Comparison of ENCODE assay signal across 8 cellular contexts in genomic region chr15:43746245-43746902, GRCh38. TPM values are rescaled to one million over a fixed set of nuclear protein-coding genes. Genes with fewer than 3 reads are reported as not detected.
DNase-seq lines count a peak whose midpoint lies in the region; ATAC-seq, FAIRE-seq and TF ChIP-seq lines count a peak whose summit lies in the region.
"Not testable (repeated sequence)": the region's sequence is repeated elsewhere in the genome, so short reads cannot be mapped to it uniquely, and the experiment has no call there.

Gene PDIA3, plus strand, starts transcription at chr15:43746438. Its CDS starts 102 bp downstream, at chr15:43746540.

- peak within 1 kb of the TSS; percentile 63 for H3K4me3 ChIP-seq in cardiac muscle cell
- peak within 1 kb of the TSS; percentile 72 to 91 (median 88) for H3K4me3 ChIP-seq in pancreas
- H3K4me3 ChIP-seq in thymus (ENCODE audit: low read length), result peak within 1 kb of the TSS; percentile 79

- 0 to 2% (median 1%) methylated on average over 68 to 84 of the region's 84 CpGs for WGBS in adipose tissue, 3 donors
- whole genome bisulfite sequencing in pancreas, 2 donors, result 0 to 2% methylated on average over 46 to 84 of the region's 84 CpGs
- under 1% methylated on average over 84 of the region's 84 CpGs for WGBS in thymus

- not testable (repeated sequence) for H3K36me3 ChIP-seq in cardiac muscle cell; pancreas; thymus (ENCODE audit: control insufficient read depth, insufficient read depth)

- H3K4me1 ChIP-seq in cardiac muscle cell (ENCODE audit: low read depth); thymus (ENCODE audit: control insufficient read depth, insufficient read depth, low read length): not testable (repeated sequence)
- peaks cover 0 to 27% (median 12%) of the 10 kb centered on the region in 3 donors for H3K4me1 ChIP-seq in pancreas

- FAIRE-seq in pancreas (lab: Jason Lieb, UNC), result not testable (repeated sequence)

- H3K27me3 ChIP-seq in cardiac muscle cell; pancreas; thymus (ENCODE audit: control insufficient read depth, insufficient read depth): not testable (repeated sequence)

- ATAC-seq in HG02759 (IDR thresholded peaks at IDR 0.05; ENCODE audit: unreplicated experiment), result peak; percentile 84
- peak; percentile 94 to 97 (median 95) for ATAC-seq in pancreas

- DNase-seq in NCI-H128 (lab: John Stamatoyannopoulos, UW; ENCODE audit: unreplicated experiment) (peak; percentile 38), T-helper 1 cell (peak; percentile 70 to 84 (median 79)), cardiac muscle cell (ENCODE audit: low read depth in 1 of 2, low spot score in 1 of 2) (peak; percentile 93 to 95), pancreas (peak; percentile 92 to 98 (median 94))

- H3K9me3 ChIP-seq in cardiac muscle cell (ENCODE audit: low read depth); pancreas; thymus (ENCODE audit: control insufficient read depth): not testable (repeated sequence)

- intact Hi-C loops in pancreas (cut with DNase I), result not testable (repeated sequence)

- TF ChIP-seq CTCF in GM12872 (IDR thresholded peaks at IDR 0.05; ENCODE audit: insufficient read depth, low read depth, low read length) (peak; percentile 10; the same call in 1 of the 3 replicates), cardiac muscle cell (IDR thresholded peaks at IDR 0.05; ENCODE audit: low read depth, low read length) (peak; percentile 14)
- TF ChIP-seq CTCF in pancreas (IDR thresholded peaks at IDR 0.05), result not testable (repeated sequence)

- H3K27ac ChIP-seq in adipose tissue (ENCODE audit: low read depth, low read length) (peak within 1 kb of the TSS; percentile 38), cardiac muscle cell (peak within 1 kb of the TSS; percentile 96), pancreas (peak within 1 kb of the TSS; percentile 79 to 93 (median 88)), thymus (ENCODE audit: low read depth) (peak within 1 kb of the TSS; percentile 94)

RNA-seq across cellular contexts. Expression of gene PDIA3, which starts in this region (rescaled TPM):
- 100 to 1,000 TPM; 103 to 141 (median 117) TPM for polyA plus RNA-seq in adipose tissue
- 97.9 and 155 TPM in 2 replicates for total RNA-seq in cardiac muscle cell
- 532 and 932 TPM in 2 replicates for polyA plus RNA-seq in cardiac muscle cell
- total RNA-seq in pancreas, result 100 to 1,000 TPM; 130 to 290 (median 248) TPM
- 100 to 1,000 TPM; 144 to 189 TPM for polyA plus RNA-seq in pancreas
- 209 TPM for polyA plus RNA-seq in thymus

Comparison
In these comparisons a context has a peak if more than half of its experiments do, and no peak if none do; other contexts are left out.
1. Peak in every context shown above with its lines: DNase-seq, ATAC-seq, H3K4me3 ChIP-seq and H3K27ac ChIP-seq.
2. DNase-seq: peak in every context shown above with its lines; median percentile 94 in cardiac muscle cell; 94 in pancreas; 79 in T-helper 1 cell; 38 in NCI-H128.
3. H3K27ac ChIP-seq: peak in every context shown above with its lines; median percentile 96 in cardiac muscle cell; 94 in thymus; 88 in pancreas; 38 in adipose tissue.